ENCODE assay signal across 22 cellular contexts in genomic region chr7:139573871-139574270, GRCh38. TPM values are rescaled to one million over a fixed set of nuclear protein-coding genes. Genes with fewer than 3 reads are reported as not detected.
"Had no signal": no experiment of that assay in that cellular context is flagged by ENCODE, and none has a peak within 500 bp of the region (broad histone marks: within the 10 kb centered on the region; RNA-seq: fewer than 3 reads in every experiment).

No MANE protein-coding gene starts in this region.

- ATAC-seq: activated CD8-positive, alpha-beta T cell treated with anti-CD3 and anti-CD28 coated beads for 36 hours; activated T-helper 17 cell treated with anti-CD3 and anti-CD28 coated beads, Interleukin-2, amount 50 U/mL, for 72 hours had no signal

- H3K27ac Mint-ChIP-seq: activated CD8-positive, alpha-beta T cell treated with anti-CD3 and anti-CD28 coated beads for 36 hours; activated naive CD4-positive, alpha-beta T cell treated with anti-CD3 and anti-CD28 coated beads for 36 hours; activated naive CD8-positive, alpha-beta T cell; activated T-helper 17 cell treated with anti-CD3 and anti-CD28 coated beads, Interleukin-2, amount 50 U/mL, for 72 hours; brain; T-helper 1 cell treated with Interleukin-12 subunit alpha and Interleukin-12 subunit beta and Interleukin-4 antibody, amounts not matched to agents 30 μg/mL and 1 μg/mL, for 36 hours had no signal

- H3K27me3 ChIP-seq: Peyer's patch had no signal

- H3K4me1 Mint-ChIP-seq: activated T-helper 17 cell treated with anti-CD3 and anti-CD28 coated beads, Interleukin-2, amount 50 U/mL, for 72 hours; brain had no signal

- H3K27ac ChIP-seq: Peyer's patch, RWPE1 had no signal

- H3K4me1 ChIP-seq: Peyer's patch had no signal

- DNase-seq: activated CD4-positive, alpha-beta T cell treated with anti-CD3 and anti-CD28 coated beads, Interleukin-2, amount 50 U/mL, for 1 hour; activated CD4-positive, CD25-positive, alpha-beta regulatory T cell; activated CD8-positive, alpha-beta T cell treated with anti-CD3 and anti-CD28 coated beads for 36 hours; activated gamma-delta T cell; activated naive CD4-positive, alpha-beta T cell treated with anti-CD3 and anti-CD28 coated beads for 36 hours; activated T-cell treated with anti-CD3 and anti-CD28 coated beads for 4 hours; amygdala; Karpas-422; NCI-H146; NCI-H187 treated with DMSO at 0.1 percent for 48 hours; NCI-H2081 treated with DMSO at 0.1 percent for 48 hours; NCI-H446; NCI-H524; Peyer's patch; SHP77 treated with DMSO at 0.1 percent for 48 hours had no signal

- H3K4me3 Mint-ChIP-seq: activated CD8-positive, alpha-beta T cell treated with anti-CD3 and anti-CD28 coated beads for 36 hours; activated naive CD4-positive, alpha-beta T cell treated with anti-CD3 and anti-CD28 coated beads for 36 hours; activated naive CD8-positive, alpha-beta T cell; activated T-helper 17 cell treated with anti-CD3 and anti-CD28 coated beads, Interleukin-2, amount 50 U/mL, for 72 hours; brain; T-helper 1 cell treated with Interleukin-12 subunit alpha and Interleukin-12 subunit beta and Interleukin-4 antibody, amounts not matched to agents 30 μg/mL and 1 μg/mL, for 36 hours had no signal

- H3K9me3 Mint-ChIP-seq: activated CD8-positive, alpha-beta T cell treated with anti-CD3 and anti-CD28 coated beads for 36 hours; activated naive CD4-positive, alpha-beta T cell treated with anti-CD3 and anti-CD28 coated beads for 36 hours; activated T-helper 17 cell treated with anti-CD3 and anti-CD28 coated beads, Interleukin-2, amount 50 U/mL, for 72 hours; brain; T-helper 1 cell treated with Interleukin-12 subunit alpha and Interleukin-12 subunit beta and Interleukin-4 antibody, amounts not matched to agents 30 μg/mL and 1 μg/mL, for 36 hours had no signal

- H3K9me3 ChIP-seq: Peyer's patch had no signal

- H3K4me3 ChIP-seq: Peyer's patch had no signal

- H3K27me3 Mint-ChIP-seq: activated CD8-positive, alpha-beta T cell treated with anti-CD3 and anti-CD28 coated beads for 36 hours; activated naive CD8-positive, alpha-beta T cell; activated T-helper 17 cell treated with anti-CD3 and anti-CD28 coated beads, Interleukin-2, amount 50 U/mL, for 72 hours; brain had no signal

RNA-seq across cellular contexts. Expression of gene CLEC2L, which starts 50.4 kb away (rescaled TPM):
- total RNA-seq: activated CD8-positive, alpha-beta T cell treated with anti-CD3 and anti-CD28 coated beads for 36 hours; activated naive CD4-positive, alpha-beta T cell treated with anti-CD3 and anti-CD28 coated beads for 36 hours; activated T-helper 17 cell treated with anti-CD3 and anti-CD28 coated beads, Interleukin-2, amount 50 U/mL, for 72 hours; astrocyte; Peyer's patch; SK-MEL-5 had no signal
